ENCODE assay signal across 1 cellular context in the genomic region with DNA sequence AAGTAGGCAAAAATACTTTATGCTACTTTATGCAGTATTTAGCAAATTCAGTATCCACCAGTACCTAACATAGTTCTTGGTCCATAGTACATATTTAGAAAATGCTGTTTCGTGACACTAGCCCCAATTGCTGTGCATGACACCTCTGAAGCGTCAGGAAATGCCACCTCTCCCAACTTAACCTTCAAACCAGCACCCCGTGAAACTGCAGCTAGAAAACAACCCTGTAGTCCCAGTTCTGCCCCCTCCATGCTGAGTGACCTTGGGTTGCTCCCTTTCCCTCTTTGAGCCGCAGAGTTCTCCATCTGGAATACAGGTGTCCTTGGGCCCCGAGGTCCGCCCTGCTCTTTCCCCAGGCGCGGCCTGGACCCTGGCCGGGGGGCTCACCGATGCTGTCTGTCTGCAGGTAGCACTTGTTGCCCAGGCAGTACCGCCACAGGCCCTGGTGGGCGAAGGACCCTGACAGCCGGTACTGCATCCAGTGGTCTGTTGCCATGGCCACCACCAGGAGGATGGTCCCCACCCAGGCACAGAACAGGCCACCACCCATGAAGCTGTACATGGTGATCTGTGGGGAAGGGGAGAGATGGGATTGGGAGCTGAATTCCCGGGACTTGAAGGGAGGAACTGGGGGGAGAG.
TF ChIP-seq lines count a peak whose summit lies in the region.

No MANE protein-coding gene starts in this region.

TF ChIP-seq in A549, 52 proteins besides CTCF, POLR2A, EP300 and RAD21 (continued from another document):
- TF ChIP-seq, protein P1, sequence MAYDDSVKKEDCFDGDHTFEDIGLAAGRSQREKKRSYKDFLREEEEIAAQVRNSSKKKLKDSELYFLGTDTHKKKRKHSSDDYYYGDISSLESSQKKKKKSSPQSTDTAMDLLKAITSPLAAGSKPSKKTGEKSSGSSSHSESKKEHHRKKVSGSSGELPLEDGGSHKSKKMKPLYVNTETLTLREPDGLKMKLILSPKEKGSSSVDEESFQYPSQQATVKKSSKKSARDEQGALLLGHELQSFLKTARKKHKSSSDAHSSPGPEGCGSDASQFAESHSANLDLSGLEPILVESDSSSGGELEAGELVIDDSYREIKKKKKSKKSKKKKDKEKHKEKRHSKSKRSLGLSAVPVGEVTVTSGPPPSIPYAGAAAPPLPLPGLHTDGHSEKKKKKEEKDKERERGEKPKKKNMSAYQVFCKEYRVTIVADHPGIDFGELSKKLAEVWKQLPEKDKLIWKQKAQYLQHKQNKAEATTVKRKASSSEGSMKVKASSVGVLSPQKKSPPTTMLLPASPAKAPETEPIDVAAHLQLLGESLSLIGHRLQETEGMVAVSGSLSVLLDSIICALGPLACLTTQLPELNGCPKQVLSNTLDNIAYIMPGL (CRISPR knock-in tag; IDR thresholded peaks at IDR 0.05; ENCODE audit: borderline replicate concordance), result no peak
TF ChIP-seq in A549: peak in this region for 0.
